Comparison of ENCODE assay signal across 25 cellular contexts in genomic region chr6:41522780-41523548, GRCh38. TPM values are rescaled to one million over a fixed set of nuclear protein-coding genes. Genes with fewer than 3 reads are reported as not detected.
DNase-seq lines count a peak whose midpoint lies in the region; FAIRE-seq and TF ChIP-seq lines count a peak whose summit lies in the region.
"Had no signal": no experiment of that assay in that cellular context is flagged by ENCODE, and none has a peak within 500 bp of the region (broad histone marks: within the 10 kb centered on the region; RNA-seq: fewer than 3 reads in every experiment).

No MANE protein-coding gene starts in this region.

- DNase-seq in H1 (ENCODE audit: low read depth in 1 of 2, low spot score in 2 of 2), result no peak
- DNase-seq in neural progenitor cell (ENCODE audit: low spot score), result no peak
- DNase-seq in uterus, result peak; percentile 31 to 62
- DNase-seq in kidney glomerular epithelial cell (lab: John Stamatoyannopoulos, UW), result no peak
- no peak for DNase-seq in GM23248
- DNase-seq in D721Med (ENCODE audit: insufficient read length, low spot score), result no peak
- DNase-seq: Calu3; CD8-positive, alpha-beta memory T cell; DMS153; DND-41; H9; HFFc6; Kasumi-1; NCI-H1092 treated with DMSO at 0.1 percent for 48 hours; NCI-H1930; NCI-H2107; NCI-H446 treated with DMSO at 0.1 percent for 48 hours; NCI-H526 treated with DMSO at 0.1 percent for 48 hours; Right ventricle myocardium superior; RPMI8226; T-cell had no signal

- no peaks in the 10 kb centered on the region for H3K36me3 Mint-ChIP-seq in neural progenitor cell
- H3K36me3 Mint-ChIP-seq: CD8-positive, alpha-beta memory T cell; T-cell had no signal

- H3K27ac ChIP-seq in HEK293 (ENCODE audit: extremely low read depth, low read depth, low read length) (no peak overlapping the region), H1 (ENCODE audit: low read depth, low read length) (no peak overlapping the region), neural progenitor cell (no peak overlapping the region), uterus (peak overlapping the region in 1 of 2 donors; percentile 42), GM23248 (no peak overlapping the region)
- H3K27ac ChIP-seq: C4-2B had no signal

- H3K4me1 ChIP-seq in HEK293 (ENCODE audit: control insufficient read depth, insufficient read depth, low read length) (peaks cover 15% of the 10 kb centered on the region), H1 (replicated peaks in 1 of 4; ENCODE audit: control insufficient read depth in 3 of 4, insufficient read depth in 4 of 4, low read length in 3 of 4) (peaks cover 0 to 10% (median 4%) of the 10 kb centered on the region in 4 experiments; a peak in 5 of 7 replicates), neural progenitor cell (peaks cover 24% of the 10 kb centered on the region), uterus (peaks cover 0 to 5% of the 10 kb centered on the region in 2 donors), GM23248 (ENCODE audit: insufficient read depth) (no peaks in the 10 kb centered on the region)

- H3K9me3 ChIP-seq in HEK293 (ENCODE audit: control insufficient read depth, insufficient read depth, low read depth, low read length) (no peaks in the 10 kb centered on the region), H1 (ENCODE audit: insufficient read depth in 2 of 2, low read depth in 1 of 2, low read length in 1 of 2) (no peaks in the 10 kb centered on the region), neural progenitor cell (ENCODE audit: low read depth) (no peaks in the 10 kb centered on the region), uterus (no peaks in the 10 kb centered on the region), GM23248 (ENCODE audit: low read depth) (no peaks in the 10 kb centered on the region)

- H3K9me2 ChIP-seq in GM23248 (ENCODE audit: insufficient read depth), result no peaks in the 10 kb centered on the region

- no peak overlapping the region for H3K4me3 ChIP-seq in HEK293 (ENCODE audit: low read depth, low read length)
- H3K4me3 ChIP-seq in H1 (ENCODE audit: extremely low read depth in 1 of 4, insufficient read depth in 2 of 4, low read depth in 3 of 4, low read length in 4 of 4), result no peak overlapping the region
- no peak overlapping the region for H3K4me3 ChIP-seq in neural progenitor cell
- H3K4me3 ChIP-seq in uterus, result no peak overlapping the region
- no peak overlapping the region for H3K4me3 ChIP-seq in GM23248
- H3K4me3 ChIP-seq: K562 had no signal

- H3K9me3 Mint-ChIP-seq in neural progenitor cell, result no peaks in the 10 kb centered on the region
- H3K9me3 Mint-ChIP-seq: CD8-positive, alpha-beta memory T cell; H9; HFFc6; T-cell had no signal

- FAIRE-seq in H1 (lab: Jason Lieb, UNC), result no peak
- FAIRE-seq in D721Med (lab: Jason Lieb, UNC), result no peak
- FAIRE-seq: GM12892, K562 had no signal

- in situ Hi-C loops in GM23248 (cut with MboI), result no loop called here

- H2AFZ ChIP-seq in H1 (ENCODE audit: low read length) (no peak overlapping the region), neural progenitor cell (replicated peaks) (no peak overlapping the region), GM23248 (no peak overlapping the region)

- H2BK20ac ChIP-seq in H1 (ENCODE audit: low read length), result no peak overlapping the region

- intact Hi-C loops in uterus (cut with DNase I; ENCODE audit: low total_unique reads), result no loop called here

- no peak overlapping the region for H2BK5ac ChIP-seq in H1 (ENCODE audit: low read depth, low read length)

- H3K27ac Mint-ChIP-seq in neural progenitor cell, result peak overlapping the region; percentile 22
- H3K27ac Mint-ChIP-seq: H9, HFFc6 had no signal

- no peak overlapping the region for H2AK5ac ChIP-seq in H1 (ENCODE audit: low read depth, low read length)

- H2BK15ac ChIP-seq in H1 (ENCODE audit: low read length), result no peak overlapping the region

- H4K20me1 ChIP-seq in H1 (replicated peaks in 1 of 2; ENCODE audit: control insufficient read depth in 1 of 2, insufficient read depth in 2 of 2, low read length in 2 of 2), result no peaks in the 10 kb centered on the region
- H4K20me1 ChIP-seq in neural progenitor cell (ENCODE audit: low read depth), result no peaks in the 10 kb centered on the region
- no peaks in the 10 kb centered on the region for H4K20me1 ChIP-seq in GM23248 (ENCODE audit: insufficient read depth)

- peaks cover 21% of the 10 kb centered on the region for H3K27me3 Mint-ChIP-seq in neural progenitor cell (ENCODE audit: insufficient read depth, low read depth)

- no peaks in the 10 kb centered on the region for H3K79me2 ChIP-seq in H1 (ENCODE audit: control insufficient read depth in 1 of 2, insufficient read depth in 2 of 2, low read length in 2 of 2)
- H3K79me2 ChIP-seq in neural progenitor cell (ENCODE audit: low read depth), result no peaks in the 10 kb centered on the region
- no peaks in the 10 kb centered on the region for H3K79me2 ChIP-seq in GM23248 (ENCODE audit: insufficient read depth)

- TF ChIP-seq EP300 in H1 (IDR thresholded peaks at IDR 0.05; ENCODE audit: borderline replicate concordance in 1 of 2, low read depth in 2 of 2, low read length in 2 of 2), result no peak

- no peak overlapping the region for H3K56ac ChIP-seq in H1 (replicated peaks; ENCODE audit: insufficient read length, low read depth, low read length)

- no peak overlapping the region for H3K4ac ChIP-seq in H1 (replicated peaks; ENCODE audit: insufficient read length, low read depth, low read length)

- H4K91ac ChIP-seq in H1 (replicated peaks; ENCODE audit: insufficient read length, low read length), result no peak overlapping the region

- POLR2A ChIA-PET in HEK293 (lab: Yijun Ruan, JAX) (no interaction called here), H1 (lab: Charles Lee; ENCODE audit: partially characterized antibody) (interaction anchor here (1.3 kb wide), 1 partner anchor 34 kb away, joined by 3 read pairs; no protein-coding TSS in a partner anchor)

- no peak overlapping the region for H4K8ac ChIP-seq in H1 (ENCODE audit: extremely low read depth, insufficient read depth, low read length)

- no peak overlapping the region for H3K9ac ChIP-seq in H1 (replicated peaks in 1 of 4; ENCODE audit: extremely low read depth in 1 of 4, low read depth in 3 of 4, low read length in 3 of 4)
- no peak overlapping the region for H3K9ac ChIP-seq in neural progenitor cell
- H3K9ac ChIP-seq in GM23248, result no peak overlapping the region

- no peak for TF ChIP-seq RAD21 in H1 (IDR thresholded peaks at IDR 0.05 in 1 of 2, conservative IDR thresholded peaks at IDR 0.05 in 1 of 2; ENCODE audit: low read depth in 2 of 2, low read length in 2 of 2)

- no peak overlapping the region for H2BK120ac ChIP-seq in H1 (replicated peaks; ENCODE audit: low read depth, low read length)

- no peak overlapping the region for H3K23ac ChIP-seq in H1 (ENCODE audit: insufficient read length)

- WGBS in H1 (ENCODE audit: extremely low coverage in 1 of 2, insufficient coverage in 1 of 2, insufficient read length in 1 of 2, insufficient replicate concordance in 2 of 2, low coverage in 1 of 2, low lambda C conversion rate in 2 of 2, missing lambda C conversion rate in 1 of 2), 2 experiments, result 86% methylated on average over 15 of the region's 15 CpGs; no CpG with 5 or more reads in 1 of the 2 experiments
- 56 to 57% methylated on average over 14 to 15 of the region's 15 CpGs for WGBS in GM23248 (ENCODE audit: low coverage in 1 of 2, low lambda C conversion rate in 2 of 2, missing lambda C conversion rate in 2 of 2), 2 experiments

- CTCF ChIA-PET in HEK293 (lab: Yijun Ruan, JAX) (interaction anchor here (0.6 to 1.2 kb wide), 4 partner anchors 14 to 418 kb away, joined by 3 to 5 read pairs (median 3); no protein-coding TSS in a partner anchor), H1 (lab: Charles Lee; ENCODE audit: partially characterized antibody) (interaction anchor here (0.7 to 2.2 kb wide), 14 partner anchors 12 to 167 kb away, joined by 3 to 8 read pairs (median 4); no protein-coding TSS in a partner anchor)

- H3K14ac ChIP-seq in H1 (ENCODE audit: insufficient read length), result no peak overlapping the region

- peak overlapping the region; percentile 33 for H3K4me3 Mint-ChIP-seq in neural progenitor cell
- H3K4me3 Mint-ChIP-seq: CD8-positive, alpha-beta memory T cell; H9; HFFc6; T-cell had no signal

- TF ChIP-seq CTCF in HEK293 (tag by site-specific recombination; IDR thresholded peaks at IDR 0.05), result no peak
- no peak for TF ChIP-seq CTCF in H1 (IDR thresholded peaks at IDR 0.05; ENCODE audit: control extremely low read depth in 1 of 3, insufficient read depth in 1 of 3, low read depth in 1 of 3, low read length in 3 of 3)
- no peak for TF ChIP-seq CTCF in neural progenitor cell (IDR thresholded peaks at IDR 0.05)
- TF ChIP-seq CTCF in uterus (IDR thresholded peaks at IDR 0.05), result no peak
- no peak for TF ChIP-seq CTCF in D721Med (IDR thresholded peaks at IDR 0.05; ENCODE audit: insufficient read depth, missing control alignments)

- TF ChIP-seq POLR2A in H1 (IDR thresholded peaks at IDR 0.05; ENCODE audit: control extremely low read depth in 1 of 2, low read depth in 2 of 2, low read length in 2 of 2), result no peak
- no peak for TF ChIP-seq POLR2A in uterus (IDR thresholded peaks at IDR 0.05)

- H3K4me1 Mint-ChIP-seq in neural progenitor cell, result peaks cover 56% of the 10 kb centered on the region
- H3K4me1 Mint-ChIP-seq: T-cell had no signal

- H3K36me3 ChIP-seq in HEK293 (ENCODE audit: control insufficient read depth in 2 of 2, insufficient read depth in 1 of 2, low read length in 2 of 2) (no peaks in the 10 kb centered on the region; a peak in 1 of 3 replicates), H1 (ENCODE audit: control insufficient read depth in 2 of 4, insufficient read depth in 4 of 4, low read length in 3 of 4) (no peaks in the 10 kb centered on the region), neural progenitor cell (no peaks in the 10 kb centered on the region), uterus (no peaks in the 10 kb centered on the region), GM23248 (ENCODE audit: low read depth) (no peaks in the 10 kb centered on the region)

- H3K27me3 ChIP-seq in H1 (replicated peaks in 1 of 4; ENCODE audit: control insufficient read depth in 3 of 4, extremely low read depth in 1 of 4, insufficient read depth in 3 of 4, low read length in 3 of 4), result peaks cover 0 to 8% (median 5%) of the 10 kb centered on the region in 4 experiments; a peak in 6 of 7 replicates
- peaks cover 64% of the 10 kb centered on the region for H3K27me3 ChIP-seq in neural progenitor cell
- H3K27me3 ChIP-seq in uterus, result no peaks in the 10 kb centered on the region
- H3K27me3 ChIP-seq in GM23248 (replicated peaks; ENCODE audit: insufficient read depth), result peaks cover 23% of the 10 kb centered on the region

- no peaks in the 10 kb centered on the region for H3K23me2 ChIP-seq in H1 (ENCODE audit: low read depth, low read length)

- no peak overlapping the region for H3K4me2 ChIP-seq in H1 (ENCODE audit: insufficient read depth in 1 of 2, low read depth in 2 of 2, low read length in 2 of 2)
- no peak overlapping the region for H3K4me2 ChIP-seq in neural progenitor cell
- H3K4me2 ChIP-seq in GM23248 (ENCODE audit: unreplicated experiment), result no peak overlapping the region

- H3K18ac ChIP-seq in H1 (ENCODE audit: extremely low read depth, low read length), result no peak overlapping the region

- no peaks in the 10 kb centered on the region for H3K79me1 ChIP-seq in H1 (ENCODE audit: low read depth, low read length)

- H4K5ac ChIP-seq in H1 (ENCODE audit: insufficient read length, low read depth, low read length), result no peak overlapping the region

- 0 out of 2 replicates have a peak overlapping the region, but pooled peaks have one; percentile 6 for H2BK12ac ChIP-seq in H1 (ENCODE audit: low read depth, low read length)

- H3F3A ChIP-seq in neural progenitor cell (ENCODE audit: low read depth) (peaks cover 13% of the 10 kb centered on the region), GM23248 (ENCODE audit: insufficient read depth) (no peaks in the 10 kb centered on the region)

RNA-seq across cellular contexts. Expression of gene FOXP4, which starts 23.2 kb away (rescaled TPM):
- total RNA-seq in H1 (2021; fragmentation: NEBNext Ultra II Directional; extraction: Animal tissue kit (Norgen Biotek cat#: 25700)), result 13.3 and 14.7 TPM in 2 replicates
- 4.8 and 6.7 TPM in 2 replicates for polyA plus RNA-seq in H1 (2011; rRNA removed)
- 2.2 TPM for polyA plus RNA-seq in H1 (2011; cell fraction: cytosol; rRNA removed)
- 8.8 TPM for polyA plus RNA-seq in H1 (2011; cell fraction: nucleus; rRNA removed)
- polyA plus RNA-seq in H1 (2012, experiment 1 of 2), result 9.6 to 20.8 TPM (median 19.1 TPM) in 4 replicates
- 13.4 TPM for polyA plus RNA-seq in H1 (2012, experiment 2 of 2)
- 5.1 TPM for polyA plus RNA-seq in H1 (2013, experiment 1 of 2)
- polyA plus RNA-seq in H1 (2013, experiment 2 of 2), result 5.1 TPM
- 2.0 and 2.4 TPM in 2 replicates for polyA minus RNA-seq in H1 (2011; rRNA and poly(A)+ RNA removed)
- 9.3 TPM for polyA minus RNA-seq in H1 (2011; cell fraction: cytosol; rRNA and poly(A)+ RNA removed)
- polyA minus RNA-seq in H1 (2011; cell fraction: nucleus; rRNA and poly(A)+ RNA removed), result 5.1 TPM
- total RNA-seq in neural progenitor cell (ENCODE audit: low replicate concordance), result 2.7 and 6.9 TPM in 2 replicates
- total RNA-seq in uterus, result 10 to 100 TPM in 2 of 4 donors, 1 to 10 TPM in 2; 3.8 to 50.1 (median 9.4) TPM
- 3.9 and 5.4 TPM in 2 replicates for total RNA-seq in GM23248 (2014; rRNA removed; shearing (Covaris generic))
- polyA plus RNA-seq in GM23248 (2016; fragmentation: Nextera tagmentation; extraction: Ambion mirVana), result 1.1 and 1.4 TPM in 2 replicates

Comparison
In these comparisons a context has a peak if more than half of its experiments do, and no peak if none do; other contexts are left out.
1. DNase-seq: peak in uterus (2 of 2); none in H1 (0 of 2), neural progenitor cell (single experiment), kidney glomerular epithelial cell (single experiment), GM23248 (single experiment) and D721Med (single experiment).